1 cellular context compared by ENCODE assay signal in genomic region chr2:102103284-102103683, GRCh38.
TF ChIP-seq lines count a peak whose summit lies in the region.

No MANE protein-coding gene starts in this region.

TF ChIP-seq in IMR-90, 13 proteins besides CTCF, POLR2A, EP300 and RAD21:
- TF ChIP-seq USF2 (IDR thresholded peaks at IDR 0.05; ENCODE audit: low read depth, low read length), result no peak
- no peak for TF ChIP-seq CHD1 (IDR thresholded peaks at IDR 0.05; ENCODE audit: low read depth, low read length)
- no peak for TF ChIP-seq FOS (IDR thresholded peaks at IDR 0.05; ENCODE audit: low read depth, low read length)
- TF ChIP-seq MAZ (IDR thresholded peaks at IDR 0.05; ENCODE audit: borderline replicate concordance, low read depth, low read length), result no peak
- TF ChIP-seq CEBPB (IDR thresholded peaks at IDR 0.05; ENCODE audit: low read depth, low read length), result no peak
- no peak for TF ChIP-seq RFX5 (IDR thresholded peaks at IDR 0.05; ENCODE audit: low read depth, low read length)
- TF ChIP-seq NFE2L2 (IDR thresholded peaks at IDR 0.05; ENCODE audit: low read depth, low read length), result no peak
- no peak for TF ChIP-seq MAFK (IDR thresholded peaks at IDR 0.05; ENCODE audit: low read depth, low read length)
- no peak for TF ChIP-seq BHLHE40 (IDR thresholded peaks at IDR 0.05; ENCODE audit: low read depth, low read length)
- no peak for TF ChIP-seq SMC3 (IDR thresholded peaks at IDR 0.05; ENCODE audit: low read depth, low read length)
- no peak for TF ChIP-seq ELK1 (IDR thresholded peaks at IDR 0.05; ENCODE audit: borderline replicate concordance, low read depth, low read length)
